In genomic region chr16:19823322-19823721, GRCh38 we compare ENCODE assay signal across 30 cellular contexts.
"Had no signal": no experiment of that assay in that cellular context is flagged by ENCODE, and none has a peak within 500 bp of the region (broad histone marks: within the 10 kb centered on the region; RNA-seq: fewer than 3 reads in every experiment).

No MANE protein-coding gene starts in this region.

- H2AFZ ChIP-seq: parathyroid adenoma had no signal

- DNase-seq: naive thymus-derived CD4-positive, alpha-beta T cell; nephron progenitor cell; nucleus accumbens; posterior cingulate gyrus; psoas muscle; right cardiac atrium; right lobe of liver; sigmoid colon; small intestine; stimulated activated CD4-positive, alpha-beta T cell treated with anti-CD3 and anti-CD28 coated beads, Interleukin-15, amount 100 ng/mL, for 24 hours; stimulated activated CD4-positive, alpha-beta T cell treated with anti-CD3 and anti-CD28 coated beads, Interleukin-4, amount 100 ng/mL, for 1 hour; stimulated activated CD4-positive, alpha-beta T cell treated with anti-CD3 and anti-CD28 coated beads, Interleukin-4, amount 100 ng/mL, for 4 hours; stimulated activated CD8-positive, alpha-beta memory T cell treated with anti-CD3 and anti-CD28 coated beads, Interleukin-4, amount 100 ng/mL, for 48 hours; stimulated activated naive CD4-positive, alpha-beta T cell; stimulated activated naive CD8-positive, alpha-beta T cell treated with anti-CD3 and anti-CD28 coated beads, Interleukin-15, amount 100 ng/mL, for 72 hours; stimulated activated naive CD8-positive, alpha-beta T cell treated with anti-CD3 and anti-CD28 coated beads, Interleukin-15, Interleukin-2, amounts not matched to agents 100 U/mL and 50 U/mL, for 24 hours; substantia nigra; testis; tibial artery; transverse colon; upper lobe of right lung; uterus had no signal

- H3K36me3 Mint-ChIP-seq: naive thymus-derived CD4-positive, alpha-beta T cell; natural killer cell treated with Interleukin-12 subunit alpha and Interleukin-12 subunit beta and Interleukin-15 and Interleukin-18, amount 100 ng/mL, for 72 hours; stimulated activated memory B cell treated with anti-CD40 and anti-IgM and Interleukin-4, amounts not matched to agents 10 μg/mL and 1 μg/mL and 100 μg/mL, for 72 hours had no signal

- ATAC-seq: naive thymus-derived CD4-positive, alpha-beta T cell; right cardiac atrium; stimulated activated memory B cell treated with anti-CD40 and anti-IgM and Interleukin-4, amounts not matched to agents 10 μg/mL and 1 μg/mL and 100 μg/mL, for 72 hours; stimulated activated naive CD8-positive, alpha-beta T cell treated with anti-CD3 and anti-CD28 coated beads, Interleukin-15, amount 100 ng/mL, for 72 hours; stimulated activated naive CD8-positive, alpha-beta T cell treated with anti-CD3 and anti-CD28 coated beads, Interleukin-15, Interleukin-2, amounts not matched to agents 100 U/mL and 50 U/mL, for 24 hours; upper lobe of right lung had no signal

- H3K79me2 ChIP-seq: parathyroid adenoma had no signal

- H3K27ac Mint-ChIP-seq: naive thymus-derived CD4-positive, alpha-beta T cell; natural killer cell treated with Interleukin-12 subunit alpha and Interleukin-12 subunit beta and Interleukin-15 and Interleukin-18, amount 100 ng/mL, for 72 hours; nephron progenitor cell; progenitor cell of endocrine pancreas; stimulated activated memory B cell treated with anti-CD40 and anti-IgM and Interleukin-4, amounts not matched to agents 10 μg/mL and 1 μg/mL and 100 μg/mL, for 72 hours had no signal

- H3K4me3 Mint-ChIP-seq: naive thymus-derived CD4-positive, alpha-beta T cell; natural killer cell treated with Interleukin-12 subunit alpha and Interleukin-12 subunit beta and Interleukin-15 and Interleukin-18, amount 100 ng/mL, for 72 hours; nephron progenitor cell; neural crest cell; stimulated activated memory B cell treated with anti-CD40 and anti-IgM and Interleukin-4, amounts not matched to agents 10 μg/mL and 1 μg/mL and 100 μg/mL, for 72 hours; stimulated activated naive CD8-positive, alpha-beta T cell treated with anti-CD3 and anti-CD28 coated beads, Interleukin-15, amount 100 ng/mL, for 72 hours; type B pancreatic cell had no signal

- H3K4me1 ChIP-seq: parathyroid adenoma, psoas muscle, right lobe of liver, sigmoid colon, suprapubic skin, testis, tibial artery, transverse colon, upper lobe of right lung, uterus had no signal

- H3K4me1 Mint-ChIP-seq: nephron progenitor cell; neural crest cell; stimulated activated memory B cell treated with anti-CD40 and anti-IgM and Interleukin-4, amounts not matched to agents 10 μg/mL and 1 μg/mL and 100 μg/mL, for 72 hours; stimulated activated naive CD8-positive, alpha-beta T cell treated with anti-CD3 and anti-CD28 coated beads, Interleukin-15, amount 100 ng/mL, for 72 hours had no signal

- H3K9me3 ChIP-seq: neutrophil, psoas muscle, right lobe of liver, sigmoid colon, suprapubic skin, testis, tibial artery, transverse colon, upper lobe of right lung, uterus had no signal

- H3K36me3 ChIP-seq: neutrophil, right lobe of liver, sigmoid colon, transverse colon, upper lobe of right lung, uterus had no signal

- H3K27me3 Mint-ChIP-seq: naive thymus-derived CD4-positive, alpha-beta T cell; natural killer cell treated with Interleukin-12 subunit alpha and Interleukin-12 subunit beta and Interleukin-15 and Interleukin-18, amount 100 ng/mL, for 72 hours; progenitor cell of endocrine pancreas; stimulated activated memory B cell treated with anti-CD40 and anti-IgM and Interleukin-4, amounts not matched to agents 10 μg/mL and 1 μg/mL and 100 μg/mL, for 72 hours; stimulated activated naive CD8-positive, alpha-beta T cell treated with anti-CD3 and anti-CD28 coated beads, Interleukin-15, amount 100 ng/mL, for 72 hours; type B pancreatic cell had no signal

- H3K9me3 Mint-ChIP-seq: naive thymus-derived CD4-positive, alpha-beta T cell; natural killer cell treated with Interleukin-12 subunit alpha and Interleukin-12 subunit beta and Interleukin-15 and Interleukin-18, amount 100 ng/mL, for 72 hours; nephron progenitor cell; neural crest cell; stimulated activated memory B cell treated with anti-CD40 and anti-IgM and Interleukin-4, amounts not matched to agents 10 μg/mL and 1 μg/mL and 100 μg/mL, for 72 hours; stimulated activated naive CD8-positive, alpha-beta T cell treated with anti-CD3 and anti-CD28 coated beads, Interleukin-15, amount 100 ng/mL, for 72 hours; type B pancreatic cell had no signal

- H3K27ac ChIP-seq: neutrophil, parathyroid adenoma, psoas muscle, right lobe of liver, sigmoid colon, suprapubic skin, testis, tibial artery, transverse colon, upper lobe of right lung, uterus had no signal

- H3K9ac ChIP-seq: parathyroid adenoma had no signal

- FAIRE-seq: small intestine had no signal

- H3K4me3 ChIP-seq: psoas muscle, right lobe of liver, sigmoid colon, suprapubic skin, testis, tibial artery, transverse colon, upper lobe of right lung, uterus had no signal

- H3K27me3 ChIP-seq: neutrophil, right lobe of liver, sigmoid colon, suprapubic skin, testis, tibial artery, transverse colon, upper lobe of right lung, uterus had no signal
